1 cellular context compared by ENCODE assay signal in genomic region chr19:6086081-6086858, GRCh38.
TF ChIP-seq lines count a peak whose summit lies in the region.

No MANE protein-coding gene starts in this region.

TF ChIP-seq in GM23338, 12 proteins besides CTCF, POLR2A, EP300 and RAD21 (continued from another document):
- no peak for TF ChIP-seq ZNF462 (CRISPR knock-in tag; IDR thresholded peaks at IDR 0.05)
- no peak for TF ChIP-seq CREB1 (CRISPR knock-in tag; IDR thresholded peaks at IDR 0.05; ENCODE audit: low read depth)
- no peak for TF ChIP-seq POLR2AphosphoS5 (IDR thresholded peaks at IDR 0.05; ENCODE audit: low read depth)
